Comparison of ENCODE assay signal across 11 cellular contexts in the genomic region with DNA sequence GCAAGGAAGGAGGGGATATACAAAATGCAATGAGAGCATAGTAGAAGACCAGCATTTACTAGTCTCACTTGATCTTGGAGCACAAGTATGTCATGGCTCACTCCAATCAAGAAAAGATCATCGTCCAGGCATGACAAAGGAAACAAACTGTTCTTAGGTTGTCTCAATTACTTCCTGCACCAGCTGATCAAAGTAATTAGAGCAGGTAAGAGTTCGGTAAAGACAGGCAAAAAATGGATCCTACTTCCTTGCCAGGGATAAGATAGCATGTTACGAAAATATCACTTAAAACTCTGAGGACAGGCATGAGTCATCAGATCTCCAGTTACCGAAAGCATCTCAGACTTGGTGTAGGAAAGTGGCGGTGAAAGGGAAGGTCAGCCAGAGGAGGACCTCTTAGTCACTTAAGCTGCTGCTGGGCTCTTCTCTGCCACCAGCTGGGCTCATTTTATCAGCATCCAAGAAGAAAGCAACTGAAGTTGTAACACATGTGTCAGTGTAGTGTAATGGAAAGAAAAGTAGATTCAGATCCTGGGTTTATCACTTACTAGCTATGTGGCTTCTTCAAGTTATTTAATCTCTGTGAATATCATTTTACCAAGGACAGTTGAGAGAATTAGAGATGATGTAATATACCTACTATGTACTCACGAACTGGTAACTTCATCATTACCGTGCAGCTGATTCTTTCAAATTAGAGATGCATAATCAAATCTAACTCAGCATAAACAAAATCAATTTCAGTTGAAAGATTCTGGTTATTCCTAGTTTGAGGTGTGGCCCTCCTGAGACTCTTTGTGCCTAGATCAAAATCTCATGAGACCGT. TPM values are rescaled to one million over a fixed set of nuclear protein-coding genes. Genes with fewer than 3 reads are reported as not detected.
A peak's percentile ranks its signal among the peaks of the same experiment; 100 is the strongest.
DNase-seq lines count a peak whose midpoint lies in the region; ATAC-seq, FAIRE-seq and TF ChIP-seq lines count a peak whose summit lies in the region.
"Had no signal": no experiment of that assay in that cellular context is flagged by ENCODE, and none has a peak within 500 bp of the region (broad histone marks: within the 10 kb centered on the region; RNA-seq: fewer than 3 reads in every experiment).

No MANE protein-coding gene starts in this region.

- H3K4me2 ChIP-seq in H1 (ENCODE audit: insufficient read depth in 1 of 2, low read depth in 2 of 2, low read length in 2 of 2) (no peak overlapping the region), osteoblast (ENCODE audit: insufficient read depth, low read length) (peak overlapping the region; percentile 3)

- no peak for TF ChIP-seq RAD21 in H1 (IDR thresholded peaks at IDR 0.05 in 1 of 2, conservative IDR thresholded peaks at IDR 0.05 in 1 of 2; ENCODE audit: low read depth in 2 of 2, low read length in 2 of 2)

- H3K4ac ChIP-seq in H1 (replicated peaks; ENCODE audit: insufficient read length, low read depth, low read length): no peak overlapping the region

- H2BK20ac ChIP-seq in H1 (ENCODE audit: low read length): no peak overlapping the region

- no peaks in the 10 kb centered on the region for H3K79me1 ChIP-seq in H1 (ENCODE audit: low read depth, low read length)

- H3K4me3 ChIP-seq in H1 (ENCODE audit: extremely low read depth in 1 of 4, insufficient read depth in 2 of 4, low read depth in 3 of 4, low read length in 4 of 4) (no peak overlapping the region), osteoblast (ENCODE audit: insufficient read depth, low read length) (no peak overlapping the region)
- H3K4me3 ChIP-seq in effector memory CD4-positive, alpha-beta T cell (ENCODE audit: insufficient read depth, low read depth, low read length, poor library complexity, severe bottlenecking): no peak overlapping the region
- H3K4me3 ChIP-seq: skin epidermis had no signal

- TF ChIP-seq POLR2A in H1 (IDR thresholded peaks at IDR 0.05; ENCODE audit: control extremely low read depth in 1 of 2, low read depth in 2 of 2, low read length in 2 of 2): no peak

- no peak overlapping the region for H3K18ac ChIP-seq in H1 (ENCODE audit: extremely low read depth, low read length)

- POLR2A ChIA-PET in H1 (lab: Charles Lee; ENCODE audit: partially characterized antibody): interaction anchor here (1.5 kb wide), 1 partner anchor 10 kb away, joined by 3 read pairs; no protein-coding TSS in a partner anchor

- H3K4me1 ChIP-seq in H1 (replicated peaks in 1 of 4; ENCODE audit: control insufficient read depth in 3 of 4, insufficient read depth in 4 of 4, low read length in 3 of 4) (no peaks in the 10 kb centered on the region), osteoblast (ENCODE audit: insufficient read depth, low read length) (peaks cover 13% of the 10 kb centered on the region)
- H3K4me1 ChIP-seq in effector memory CD4-positive, alpha-beta T cell (ENCODE audit: control insufficient read depth, insufficient read depth, low read length, poor library complexity, severe bottlenecking): no peaks in the 10 kb centered on the region

- no peak overlapping the region for H2BK12ac ChIP-seq in H1 (ENCODE audit: low read depth, low read length)

- no peaks in the 10 kb centered on the region; a peak in 1 of 7 replicates for H3K27me3 ChIP-seq in H1 (replicated peaks in 1 of 4; ENCODE audit: control insufficient read depth in 3 of 4, extremely low read depth in 1 of 4, insufficient read depth in 3 of 4, low read length in 3 of 4)
- H3K27me3 ChIP-seq in osteoblast (ENCODE audit: insufficient read depth, low read length): no peaks in the 10 kb centered on the region
- no peaks in the 10 kb centered on the region for H3K27me3 ChIP-seq in effector memory CD4-positive, alpha-beta T cell (replicated peaks; ENCODE audit: control insufficient read depth, insufficient read depth, low read length, poor library complexity, severe bottlenecking)

- no peaks in the 10 kb centered on the region; the same call in 1 of the 2 replicates for H3K23me2 ChIP-seq in H1 (ENCODE audit: low read depth, low read length)

- H2BK15ac ChIP-seq in H1 (ENCODE audit: low read length): no peak overlapping the region

- FAIRE-seq in H1 (lab: Jason Lieb, UNC): no peak

- H3K56ac ChIP-seq in H1 (replicated peaks; ENCODE audit: insufficient read length, low read depth, low read length): no peak overlapping the region

- no peak overlapping the region for H3K9ac ChIP-seq in H1 (replicated peaks in 1 of 4; ENCODE audit: extremely low read depth in 1 of 4, low read depth in 3 of 4, low read length in 3 of 4)

- ATAC-seq in GM21576 (IDR thresholded peaks at IDR 0.05; ENCODE audit: unreplicated experiment) (no peak), GM21360 (IDR thresholded peaks at IDR 0.05; ENCODE audit: unreplicated experiment) (no peak)

- no peak overlapping the region for H3K23ac ChIP-seq in H1 (ENCODE audit: insufficient read length)

- H2AFZ ChIP-seq in H1 (ENCODE audit: low read length): 0 out of 2 replicates have a peak overlapping the region, but pooled peaks have one; percentile 28
- H2AFZ ChIP-seq in osteoblast (ENCODE audit: low read length): no peak overlapping the region

- no peak overlapping the region for H4K5ac ChIP-seq in H1 (ENCODE audit: insufficient read length, low read depth, low read length)

- H3K36me3 ChIP-seq in H1 (ENCODE audit: control insufficient read depth in 2 of 4, insufficient read depth in 4 of 4, low read length in 3 of 4): no peaks in the 10 kb centered on the region
- no peaks in the 10 kb centered on the region for H3K36me3 ChIP-seq in osteoblast (ENCODE audit: insufficient read depth, low read length)
- H3K36me3 ChIP-seq in effector memory CD4-positive, alpha-beta T cell (ENCODE audit: control insufficient read depth, insufficient read depth, low read length): no peaks in the 10 kb centered on the region

- H3K14ac ChIP-seq in H1 (ENCODE audit: insufficient read length): no peak overlapping the region

- CTCF ChIA-PET in H1 (lab: Charles Lee; ENCODE audit: partially characterized antibody): interaction anchor here (2.6 to 3.3 kb wide), 2 partner anchors 14 to 20 kb away, joined by 10 read pairs; no protein-coding TSS in a partner anchor

- peak; percentile 69 for DNase-seq in EH (ENCODE audit: low read depth)
- DNase-seq in NCI-H2227 treated with DMSO at 0.1 percent for 48 hours (lab: John Stamatoyannopoulos, UW): peak; percentile 22
- no peak for DNase-seq in H1 (ENCODE audit: low read depth in 1 of 2, low spot score in 2 of 2)
- DNase-seq in osteoblast (ENCODE audit: insufficient read length, low spot score, missing footprints): peak; percentile 23
- DNase-seq in effector memory CD4-positive, alpha-beta T cell: no peak
- DNase-seq in DMS153 treated with DMSO at 0.1 percent for 48 hours (lab: John Stamatoyannopoulos, UW; ENCODE audit: unreplicated experiment): no peak
- DNase-seq: activated effector memory CD4-positive, alpha-beta T cell treated with anti-CD3 and anti-CD28 coated beads, Interleukin-2, amount 50 U/mL, for 16 hours had no signal

- H4K20me1 ChIP-seq in H1 (replicated peaks in 1 of 2; ENCODE audit: control insufficient read depth in 1 of 2, insufficient read depth in 2 of 2, low read length in 2 of 2): no peaks in the 10 kb centered on the region
- no peaks in the 10 kb centered on the region for H4K20me1 ChIP-seq in osteoblast (ENCODE audit: insufficient read depth, low read length)

- no peak overlapping the region for H4K91ac ChIP-seq in H1 (replicated peaks; ENCODE audit: insufficient read length, low read length)

- no peak for TF ChIP-seq CTCF in H1 (IDR thresholded peaks at IDR 0.05; ENCODE audit: control extremely low read depth in 1 of 3, insufficient read depth in 1 of 3, low read depth in 1 of 3, low read length in 3 of 3)
- TF ChIP-seq CTCF in osteoblast (IDR thresholded peaks at IDR 0.05; ENCODE audit: extremely low read depth, low read depth, low read length): peak; percentile 17

- no peak overlapping the region for H2BK120ac ChIP-seq in H1 (replicated peaks; ENCODE audit: low read depth, low read length)

- no peak overlapping the region for H2BK5ac ChIP-seq in H1 (ENCODE audit: low read depth, low read length)

- H3K9me3 ChIP-seq in H1 (ENCODE audit: insufficient read depth in 2 of 2, low read depth in 1 of 2, low read length in 1 of 2): no peaks in the 10 kb centered on the region
- no peaks in the 10 kb centered on the region for H3K9me3 ChIP-seq in osteoblast (ENCODE audit: low read depth, low read length)
- H3K9me3 ChIP-seq in effector memory CD4-positive, alpha-beta T cell (ENCODE audit: control insufficient read depth, low read length): no peaks in the 10 kb centered on the region

- no peaks in the 10 kb centered on the region for H3K79me2 ChIP-seq in H1 (ENCODE audit: control insufficient read depth in 1 of 2, insufficient read depth in 2 of 2, low read length in 2 of 2)
- H3K79me2 ChIP-seq in osteoblast (ENCODE audit: insufficient read depth, low read length): no peaks in the 10 kb centered on the region

- H3K27ac ChIP-seq in H1 (ENCODE audit: low read depth, low read length): no peak overlapping the region
- H3K27ac ChIP-seq in osteoblast (ENCODE audit: low read depth, low read length): no peak overlapping the region
- H3K27ac ChIP-seq in effector memory CD4-positive, alpha-beta T cell (ENCODE audit: insufficient read depth, low read length, poor library complexity, severe bottlenecking): no peak overlapping the region
- H3K27ac ChIP-seq: skin epidermis had no signal

- no peak overlapping the region for H4K8ac ChIP-seq in H1 (ENCODE audit: extremely low read depth, insufficient read depth, low read length)

- H2AK5ac ChIP-seq in H1 (ENCODE audit: low read depth, low read length): no peak overlapping the region

- TF ChIP-seq EP300 in H1 (IDR thresholded peaks at IDR 0.05; ENCODE audit: borderline replicate concordance in 1 of 2, low read depth in 2 of 2, low read length in 2 of 2): no peak

- 90% methylated on average over 8 of the region's 8 CpGs; no CpG with 5 or more reads in 1 of the 2 experiments for WGBS in H1 (ENCODE audit: extremely low coverage in 1 of 2, insufficient coverage in 1 of 2, insufficient read length in 1 of 2, insufficient replicate concordance in 2 of 2, low coverage in 1 of 2, low lambda C conversion rate in 2 of 2, missing lambda C conversion rate in 1 of 2), 2 experiments

TF ChIP-seq in H1, 55 proteins besides CTCF, POLR2A, EP300 and RAD21 (continues in another document):
- TF ChIP-seq EGR1 (IDR thresholded peaks at IDR 0.05; ENCODE audit: borderline replicate concordance, low read depth, low read length) (no peak), TCF12 (IDR thresholded peaks at IDR 0.05; ENCODE audit: low read depth, low read length) (no peak), ZNF274 (IDR thresholded peaks at IDR 0.05; ENCODE audit: borderline replicate concordance, extremely low read depth, low read length) (no peak)

RNA-seq across cellular contexts. Expression of gene XCL1, which starts 46.8 kb away (rescaled TPM):
- total RNA-seq in H1 (2021; fragmentation: NEBNext Ultra II Directional; extraction: Animal tissue kit (Norgen Biotek cat#: 25700)): 0.63 and 0.71 TPM in 2 replicates
- 0.39 and 0.46 TPM in 2 replicates for polyA plus RNA-seq in H1 (2011; rRNA removed)
- polyA plus RNA-seq in H1 (2011; cell fraction: cytosol; rRNA removed): 0.45 TPM
- 2.6 TPM for polyA plus RNA-seq in H1 (2011; cell fraction: nucleus; rRNA removed)
- polyA plus RNA-seq in H1 (2012, experiment 1 of 2): 0.25 to 0.48 TPM (median 0.28 TPM) in 3 of 4 replicates, not detected in the other
- not detected for polyA plus RNA-seq in H1 (2012, experiment 2 of 2)
- 0.34 TPM for polyA plus RNA-seq in H1 (2013, experiment 1 of 2)
- polyA plus RNA-seq in H1 (2013, experiment 2 of 2): 0.42 TPM
- polyA minus RNA-seq in H1 (2011; rRNA and poly(A)+ RNA removed): 0.47 TPM in 1 of 2 replicates, not detected in the other
- not detected for polyA minus RNA-seq in H1 (2011; cell fraction: cytosol; rRNA and poly(A)+ RNA removed)
- polyA minus RNA-seq in H1 (2011; cell fraction: nucleus; rRNA and poly(A)+ RNA removed): 0.80 TPM
- total RNA-seq in osteoblast: not detected in 2 replicates
- total RNA-seq: SK-MEL-5 had no signal

Comparison
In these comparisons a context has a peak if more than half of its experiments do, and no peak if none do; other contexts are left out.
1. DNase-seq: peak in EH (single experiment), NCI-H2227 treated with DMSO at 0.1 percent for 48 hours (single experiment) and osteoblast (single experiment); none in H1 (0 of 2), effector memory CD4-positive, alpha-beta T cell (0 of 3) and DMS153 treated with DMSO at 0.1 percent for 48 hours (single experiment).